ENCODE assay signal across 18 cellular contexts in genomic region chr6:41088451-41088850, GRCh38. TPM values are rescaled to one million over a fixed set of nuclear protein-coding genes. Genes with fewer than 3 reads are reported as not detected.
DNase-seq lines count a peak whose midpoint lies in the region; ATAC-seq and TF ChIP-seq lines count a peak whose summit lies in the region.
"Had no signal": no experiment of that assay in that cellular context is flagged by ENCODE, and none has a peak within 500 bp of the region (broad histone marks: within the 10 kb centered on the region; RNA-seq: fewer than 3 reads in every experiment).

No MANE protein-coding gene starts in this region.

- H2AFZ ChIP-seq in IMR-90 (replicated peaks; ENCODE audit: low read length, poor library complexity), result no peak overlapping the region
- H2AFZ ChIP-seq: PC-9 had no signal

- no peak for TF ChIP-seq CTCF in IMR-90 (conservative IDR thresholded peaks at IDR 0.05; ENCODE audit: low read depth, low read length)
- no peak for TF ChIP-seq CTCF in astrocyte of the spinal cord (IDR thresholded peaks at IDR 0.05; ENCODE audit: low read depth, low read length)
- TF ChIP-seq CTCF in gastrocnemius medialis (IDR thresholded peaks at IDR 0.05 in 4 of 5, conservative IDR thresholded peaks at IDR 0.05 in 1 of 5), result no peak

- POLR2A ChIA-PET in IMR-90 (lab: Charles Lee; ENCODE audit: unreplicated experiment), result no interaction called here

- H4K5ac ChIP-seq in IMR-90 (ENCODE audit: low read depth, low read length), result no peak overlapping the region

- in situ Hi-C loops in IMR-90 (cut with MboI; ENCODE audit: low sequenced_read_pairs), result no loop called here
- in situ Hi-C loops in astrocyte of the spinal cord (cut with HindIII; ENCODE audit: low sequenced_read_pairs), result no loop called here
- in situ Hi-C loops in gastrocnemius medialis (cut with MboI; ENCODE audit: low sequenced_read_pairs in 4 of 4), result no loop called here

- no peaks in the 10 kb centered on the region for H4K20me1 ChIP-seq in IMR-90 (ENCODE audit: insufficient read depth, low read length)

- no peak for TF ChIP-seq RAD21 in IMR-90 (IDR thresholded peaks at IDR 0.05; ENCODE audit: low read length)

- no peak overlapping the region for H3K18ac ChIP-seq in IMR-90 (ENCODE audit: low read depth, low read length)

- no peak overlapping the region for H3K4me3 ChIP-seq in IMR-90 (ENCODE audit: insufficient read depth, low read depth, low read length)
- no peak overlapping the region for H3K4me3 ChIP-seq in astrocyte of the spinal cord (ENCODE audit: low read depth, low read length)
- H3K4me3 ChIP-seq in gastrocnemius medialis, result no peak overlapping the region
- H3K4me3 ChIP-seq: HAP-1, K562, PC-9, SJSA1 had no signal

- peak overlapping the region; percentile 49; the same call in 1 of the 2 replicates for H3K27ac ChIP-seq in IMR-90 (ENCODE audit: insufficient read depth, low read length)
- H3K27ac ChIP-seq in gastrocnemius medialis, result no peak overlapping the region
- H3K27ac ChIP-seq: PC-9, SJSA1 had no signal

- no peak overlapping the region for H2BK20ac ChIP-seq in IMR-90 (ENCODE audit: low read depth, low read length)

- H2BK120ac ChIP-seq in IMR-90 (ENCODE audit: low read depth, low read length), result no peak overlapping the region

- intact Hi-C loops in IMR-90 (cut with micrococcal nuclease), result no loop called here
- intact Hi-C loops in gastrocnemius medialis (cut with DNase I; ENCODE audit: low total_unique reads), result no loop called here
- intact Hi-C loops in left colon (cut with DNase I, micrococcal nuclease), result no loop called here

- H3K14ac ChIP-seq in IMR-90 (replicated peaks; ENCODE audit: low read depth, low read length), result no peak overlapping the region

- no peak overlapping the region for H2BK5ac ChIP-seq in IMR-90 (ENCODE audit: low read depth, low read length, poor library complexity, severe bottlenecking)

- no peaks in the 10 kb centered on the region for H3K27me3 ChIP-seq in IMR-90 (ENCODE audit: control insufficient read depth, insufficient read depth, low read length)
- no peaks in the 10 kb centered on the region for H3K27me3 ChIP-seq in gastrocnemius medialis
- H3K27me3 ChIP-seq: SJSA1 had no signal

- H3K9me3 ChIP-seq in IMR-90 (ENCODE audit: control insufficient read depth, insufficient read depth, low read length) (no peaks in the 10 kb centered on the region), gastrocnemius medialis (no peaks in the 10 kb centered on the region)
- H3K9me3 ChIP-seq: HAP-1, SJSA1 had no signal

- no peak overlapping the region for H3K9ac ChIP-seq in IMR-90 (ENCODE audit: low read depth, low read length)

- no peak overlapping the region for H3K4ac ChIP-seq in IMR-90 (ENCODE audit: low read depth, low read length)

- no peak overlapping the region for H4K91ac ChIP-seq in IMR-90 (ENCODE audit: insufficient read depth, low read depth, low read length)

- peak; percentile 42; the same call in 1 of the 2 replicates for ATAC-seq in IMR-90 (ENCODE audit: low read depth)
- ATAC-seq in gastrocnemius medialis, result no peak
- ATAC-seq in left colon, result no peak
- ATAC-seq in GM19463 (IDR thresholded peaks at IDR 0.05; ENCODE audit: unreplicated experiment), result no peak
- ATAC-seq: K562 had no signal

- H3K79me1 ChIP-seq in IMR-90 (ENCODE audit: low read depth in 1 of 2, low read length in 2 of 2), result peaks cover 2 to 3% of the 10 kb centered on the region in 2 experiments; a peak in 2 of 4 replicates

- H2BK15ac ChIP-seq in IMR-90 (ENCODE audit: low read depth, low read length), result no peak overlapping the region

- H3K23ac ChIP-seq in IMR-90 (ENCODE audit: low read depth, low read length), result no peak overlapping the region

- no peak overlapping the region for H2AK9ac ChIP-seq in IMR-90 (replicated peaks; ENCODE audit: low read depth, low read length, poor library complexity)

- no peak overlapping the region for H3K56ac ChIP-seq in IMR-90 (ENCODE audit: extremely low read depth, insufficient read depth, low read length)

- no CpG with 5 or more reads among the region's 4 CpGs for WGBS in IMR-90 (ENCODE audit: extremely low coverage in 2 of 2, insufficient read length in 1 of 2), 2 experiments

- no peak overlapping the region for H3K4me2 ChIP-seq in IMR-90 (ENCODE audit: low read depth, low read length)
- H3K4me2 ChIP-seq: PC-9 had no signal

- H3K4me1 ChIP-seq in IMR-90 (ENCODE audit: control insufficient read depth, insufficient read depth, low read length) (peaks cover 3% of the 10 kb centered on the region), gastrocnemius medialis (no peaks in the 10 kb centered on the region)
- H3K4me1 ChIP-seq: HAP-1, SJSA1 had no signal

- CTCF ChIA-PET in IMR-90 (lab: Yijun Ruan, JAX), result no interaction called here

- peaks cover 28% of the 10 kb centered on the region for H3K36me3 ChIP-seq in IMR-90 (ENCODE audit: control insufficient read depth, insufficient read depth, low read length)
- H3K36me3 ChIP-seq in gastrocnemius medialis, result peaks cover 0 to 73% of the 10 kb centered on the region in 2 donors

- no TSS peak for BruUV-seq in IMR-90 (replicated peaks; lab: Mats Ljungman, UMichigan)

- dilution Hi-C loops in IMR-90 (cut with HindIII; ENCODE audit: low sequenced_read_pairs, unreplicated experiment), result no loop called here

- H3K9me1 ChIP-seq in IMR-90 (ENCODE audit: insufficient read depth, low read length), result no peaks in the 10 kb centered on the region

- TF ChIP-seq POLR2A in IMR-90 (IDR thresholded peaks at IDR 0.05; ENCODE audit: low read depth, low read length), result no peak
- TF ChIP-seq POLR2A in gastrocnemius medialis (IDR thresholded peaks at IDR 0.05), result no peak

- no peak overlapping the region for H4K8ac ChIP-seq in IMR-90 (ENCODE audit: low read depth in 2 of 2, low read length in 2 of 2)

- DNase-seq in IMR-90 (peak; percentile 25), astrocyte of the spinal cord (ENCODE audit: low read depth, low spot score) (peak; percentile 4), kidney tubule cell (ENCODE audit: low spot score) (peak; percentile 52), renal cortical epithelial cell (ENCODE audit: low read depth) (peak; percentile 41), gastrocnemius medialis (no peak), NCI-H1930 (lab: John Stamatoyannopoulos, UW) (no peak), left colon (no peak)
- DNase-seq: CD4-positive, alpha-beta memory T cell; NCI-H1436; NCI-H2029 treated with DMSO at 0.1 percent for 48 hours; NCI-H748 treated with DMSO at 0.1 percent for 48 hours; PC-9 had no signal

- no peak overlapping the region for H2AK5ac ChIP-seq in IMR-90 (ENCODE audit: low read depth, low read length)

TF ChIP-seq in IMR-90, 13 proteins besides CTCF, POLR2A, EP300 and RAD21 (continues in another document):
- TF ChIP-seq ELK1 (IDR thresholded peaks at IDR 0.05; ENCODE audit: borderline replicate concordance, low read depth, low read length) (no peak), SMC3 (IDR thresholded peaks at IDR 0.05; ENCODE audit: low read depth, low read length) (no peak), FOS (IDR thresholded peaks at IDR 0.05; ENCODE audit: low read depth, low read length) (no peak), MAZ (IDR thresholded peaks at IDR 0.05; ENCODE audit: borderline replicate concordance, low read depth, low read length) (no peak), NFE2L2 (IDR thresholded peaks at IDR 0.05; ENCODE audit: low read depth, low read length) (no peak), CEBPB (IDR thresholded peaks at IDR 0.05; ENCODE audit: low read depth, low read length) (no peak), BHLHE40 (IDR thresholded peaks at IDR 0.05; ENCODE audit: low read depth, low read length) (no peak)

RNA-seq across cellular contexts. Expression of gene NFYA, which starts 15.7 kb away (rescaled TPM):
- total RNA-seq in IMR-90 (2012; rRNA removed) (21.9 and 28.5 TPM in 2 replicates), renal cortical epithelial cell (17.5 and 38.8 TPM in 2 replicates), gastrocnemius medialis (10 to 100 TPM in 2 of 4 donors, 1 to 10 TPM in 2; 7.2 to 11.6 (median 9.7) TPM), left colon (10 to 100 TPM; 19.1 to 19.9 TPM)
- polyA plus RNA-seq in IMR-90 (2012; rRNA removed), result 10.9 and 12.3 TPM in 2 replicates
- polyA plus RNA-seq in IMR-90 (2012; cell fraction: cytosol; rRNA removed), result 1.8 and 3.3 TPM in 2 replicates
- 5.7 and 12.1 TPM in 2 replicates for polyA plus RNA-seq in IMR-90 (2012; cell fraction: nucleus; rRNA removed; ENCODE audit: low replicate concordance)

RNA-seq across cellular contexts. Expression of gene OARD1, which starts 16.3 kb away (rescaled TPM):
- 2.3 and 5.6 TPM in 2 replicates for total RNA-seq in IMR-90 (2012; rRNA removed)
- polyA plus RNA-seq in IMR-90 (2012; rRNA removed), result 4.6 and 5.5 TPM in 2 replicates
- polyA plus RNA-seq in IMR-90 (2012; cell fraction: cytosol; rRNA removed), result 0.87 and 1.0 TPM in 2 replicates
- 0.60 and 1.9 TPM in 2 replicates for polyA plus RNA-seq in IMR-90 (2012; cell fraction: nucleus; rRNA removed; ENCODE audit: low replicate concordance)
- 10.1 and 17.1 TPM in 2 replicates for total RNA-seq in renal cortical epithelial cell
- total RNA-seq in gastrocnemius medialis, result 10 to 100 TPM; 14.3 to 20.2 (median 15.1) TPM
- total RNA-seq in left colon, result 10 to 100 TPM; 23.7 to 30.1 TPM

RNA-seq across cellular contexts. Expression of gene APOBEC2, which starts 35.4 kb away (rescaled TPM):
- total RNA-seq in IMR-90 (2012; rRNA removed) (not detected in 2 replicates), renal cortical epithelial cell (not detected in 2 replicates), gastrocnemius medialis (100 to 1,000 TPM in 2 of 4 donors, 10 to 100 TPM in 2; 93.9 to 315 (median 106) TPM), left colon (not detected)
- polyA plus RNA-seq in IMR-90 (2012; rRNA removed), result not detected in 2 replicates
- not detected in 2 replicates for polyA plus RNA-seq in IMR-90 (2012; cell fraction: cytosol; rRNA removed)
- polyA plus RNA-seq in IMR-90 (2012; cell fraction: nucleus; rRNA removed; ENCODE audit: low replicate concordance), result not detected in 2 replicates
- total RNA-seq: CD4-positive, alpha-beta memory T cell; K562; NCI-H460; PC-9; SJSA1 had no signal
- polyA plus RNA-seq: BJ had no signal

RNA-seq across cellular contexts. Expression of gene TSPO2, which starts 46.2 kb away (rescaled TPM):
- total RNA-seq in IMR-90 (2012; rRNA removed), result not detected in 2 replicates
- not detected in 2 replicates for polyA plus RNA-seq in IMR-90 (2012; rRNA removed)
- not detected in 2 replicates for polyA plus RNA-seq in IMR-90 (2012; cell fraction: cytosol; rRNA removed)
- polyA plus RNA-seq in IMR-90 (2012; cell fraction: nucleus; rRNA removed; ENCODE audit: low replicate concordance), result not detected in 2 replicates
- total RNA-seq in renal cortical epithelial cell, result not detected in 2 replicates
- not detected for total RNA-seq in gastrocnemius medialis
- total RNA-seq in left colon, result not detected
- total RNA-seq: CD4-positive, alpha-beta memory T cell; K562; NCI-H460; PC-9; SJSA1 had no signal
- polyA plus RNA-seq: BJ; CD4-positive, alpha-beta memory T cell; K562 had no signal

RNA-seq across cellular contexts. Expression of gene UNC5CL, which starts 49.4 kb away (rescaled TPM):
- not detected in 2 replicates for total RNA-seq in IMR-90 (2012; rRNA removed)
- polyA plus RNA-seq in IMR-90 (2012; rRNA removed), result not detected in 2 replicates
- 0.02 TPM in 2 replicates for polyA plus RNA-seq in IMR-90 (2012; cell fraction: cytosol; rRNA removed)
- 0.19 and 0.27 TPM in 2 replicates for polyA plus RNA-seq in IMR-90 (2012; cell fraction: nucleus; rRNA removed; ENCODE audit: low replicate concordance)
- total RNA-seq in renal cortical epithelial cell, result 2.4 and 9.6 TPM in 2 replicates
- total RNA-seq in gastrocnemius medialis, result under 1 TPM; 0.20 to 0.52 (median 0.29) TPM
- 1 to 10 TPM; 2.2 to 6.6 TPM for total RNA-seq in left colon
- total RNA-seq: SJSA1 had no signal
- polyA plus RNA-seq: BJ had no signal

Comparison
In these comparisons a context has a peak if more than half of its experiments do, and no peak if none do; other contexts are left out.
1. DNase-seq: peak in IMR-90 (single experiment), astrocyte of the spinal cord (single experiment), kidney tubule cell (single experiment) and renal cortical epithelial cell (single experiment); none in gastrocnemius medialis (0 of 2), NCI-H1930 (0 of 2) and left colon (0 of 2).
2. RNA of gene APOBEC2, which starts 35.4 kb away (total RNA-seq): 93.9 to 315 TPM in gastrocnemius medialis; not detected in left colon, not detected in IMR-90 and not detected in renal cortical epithelial cell; every median in the first group is over 10 times any median in the second.